15 cellular contexts compared by ENCODE assay signal in genomic region chr11:61704838-61705237, GRCh38. TPM values are rescaled to one million over a fixed set of nuclear protein-coding genes. Genes with fewer than 3 reads are reported as not detected.
DNase-seq lines count a peak whose midpoint lies in the region; ATAC-seq and TF ChIP-seq lines count a peak whose summit lies in the region.
"Had no signal": no experiment of that assay in that cellular context is flagged by ENCODE, and none has a peak within 500 bp of the region (broad histone marks: within the 10 kb centered on the region; RNA-seq: fewer than 3 reads in every experiment).

No MANE protein-coding gene starts in this region.

- no peak for TF ChIP-seq POLR2A in breast epithelium (IDR thresholded peaks at IDR 0.05)

- H3K4me1 ChIP-seq in GM23338 (ENCODE audit: insufficient read depth): no peaks in the 10 kb centered on the region; the same call in 1 of the 2 replicates
- H3K4me1 ChIP-seq in breast epithelium: peaks cover 0 to 13% of the 10 kb centered on the region in 2 donors
- H3K4me1 ChIP-seq: BE2C, HAP-1 had no signal

- no peaks in the 10 kb centered on the region for H3K79me2 ChIP-seq in GM23338 (replicated peaks; ENCODE audit: insufficient read depth)

- no peaks in the 10 kb centered on the region for H3K9me2 ChIP-seq in GM23338 (ENCODE audit: insufficient read depth)

- H3K27ac ChIP-seq in GM23338 (ENCODE audit: low read depth) (no peak overlapping the region), WERI-Rb-1 (no peak overlapping the region), breast epithelium (no peak overlapping the region)
- H3K27ac ChIP-seq: A549 had no signal

- H3K4me3 ChIP-seq in GM23338 (no peak overlapping the region), WERI-Rb-1 (ENCODE audit: low read depth, low read length) (no peak overlapping the region), breast epithelium (no peak overlapping the region)
- H3K4me3 ChIP-seq: A549, GM12878, HAP-1 had no signal

- H3K9me3 ChIP-seq in WERI-Rb-1 (ENCODE audit: severe bottlenecking): no peaks in the 10 kb centered on the region
- H3K9me3 ChIP-seq in breast epithelium: no peaks in the 10 kb centered on the region
- H3K9me3 ChIP-seq: A549, BE2C, Caco-2, HAP-1 had no signal

- no peak for DNase-seq in GM23338 (ENCODE audit: low spot score)
- DNase-seq in WERI-Rb-1: peak; percentile 37
- peak; percentile 62 for DNase-seq in left kidney (ENCODE audit: low read depth, low spot score)
- no peak for DNase-seq in breast epithelium (ENCODE audit: low spot score in 2 of 2)
- no peak for DNase-seq in DMS114 treated with DMSO at 0.1 percent for 48 hours (lab: John Stamatoyannopoulos, UW; ENCODE audit: unreplicated experiment)
- DNase-seq: BE2C; Caco-2; CD8-positive, alpha-beta memory T cell; DMS79; GOT3 had no signal

- H3K4me3 Mint-ChIP-seq in GM23338: no peak overlapping the region
- H3K4me3 Mint-ChIP-seq: CD8-positive, alpha-beta memory T cell had no signal

- H3K36me3 ChIP-seq in GM23338 (ENCODE audit: insufficient read depth) (no peaks in the 10 kb centered on the region), WERI-Rb-1 (no peaks in the 10 kb centered on the region), breast epithelium (no peaks in the 10 kb centered on the region)
- H3K36me3 ChIP-seq: BE2C, HAP-1 had no signal

- no peak overlapping the region; the same call in none of the 2 replicates for H3K27ac Mint-ChIP-seq in GM23338

- intact Hi-C loops in breast epithelium (cut with DNase I; ENCODE audit: low total_unique reads): no loop called here

- peaks cover 11% of the 10 kb centered on the region for H3K27me3 Mint-ChIP-seq in GM23338 (ENCODE audit: insufficient read depth, low read depth, poor library complexity)

- no peaks in the 10 kb centered on the region for H3F3A ChIP-seq in GM23338 (replicated peaks; ENCODE audit: low read depth)

- H3K27me3 ChIP-seq in GM23338 (ENCODE audit: insufficient read depth) (no peaks in the 10 kb centered on the region), WERI-Rb-1 (ENCODE audit: insufficient read depth, low read depth, severe bottlenecking) (peaks cover 16% of the 10 kb centered on the region), breast epithelium (no peaks in the 10 kb centered on the region)
- H3K27me3 ChIP-seq: BE2C had no signal

- no peak overlapping the region for H2AFZ ChIP-seq in GM23338

- H3K4me1 Mint-ChIP-seq in GM23338: peaks cover 27% of the 10 kb centered on the region

- H3K36me3 Mint-ChIP-seq in GM23338 (ENCODE audit: low read depth): no peaks in the 10 kb centered on the region
- H3K36me3 Mint-ChIP-seq: CD8-positive, alpha-beta memory T cell had no signal

- TF ChIP-seq CTCF in GM23338 (conservative IDR thresholded peaks at IDR 0.05; ENCODE audit: low read depth in 2 of 2) (no peak), WERI-Rb-1 (IDR thresholded peaks at IDR 0.05; ENCODE audit: low read depth, low read length) (no peak), breast epithelium (IDR thresholded peaks at IDR 0.05) (no peak)

- ATAC-seq in GM23338 (peak; percentile 15), HG03280 (IDR thresholded peaks at IDR 0.05; ENCODE audit: unreplicated experiment) (no peak)
- ATAC-seq: A549, GM12878, HepG2 had no signal

- H4K20me1 ChIP-seq in GM23338 (replicated peaks; ENCODE audit: insufficient read depth): no peaks in the 10 kb centered on the region

- no peaks in the 10 kb centered on the region for H3K9me3 Mint-ChIP-seq in GM23338
- H3K9me3 Mint-ChIP-seq: CD8-positive, alpha-beta memory T cell had no signal

- no peak overlapping the region for H3K4me2 ChIP-seq in GM23338
- H3K4me2 ChIP-seq: A549 had no signal

TF ChIP-seq in GM23338, 12 proteins besides CTCF, POLR2A, EP300 and RAD21 (continues in another document):
- no peak for TF ChIP-seq EZH2phosphoT487 (IDR thresholded peaks at IDR 0.05; ENCODE audit: unreplicated experiment)
- no peak for TF ChIP-seq NANOG (IDR thresholded peaks at IDR 0.05; ENCODE audit: borderline replicate concordance)
- TF ChIP-seq EZH2 (IDR thresholded peaks at IDR 0.05; ENCODE audit: low read depth, unreplicated experiment): no peak
- TF ChIP-seq ZNF114 (CRISPR knock-in tag; IDR thresholded peaks at IDR 0.05): no peak
- TF ChIP-seq JUNB (IDR thresholded peaks at IDR 0.05; ENCODE audit: unreplicated experiment): no peak
- TF ChIP-seq POLR2AphosphoS5 (IDR thresholded peaks at IDR 0.05; ENCODE audit: low read depth): no peak
- TF ChIP-seq, protein P1, sequence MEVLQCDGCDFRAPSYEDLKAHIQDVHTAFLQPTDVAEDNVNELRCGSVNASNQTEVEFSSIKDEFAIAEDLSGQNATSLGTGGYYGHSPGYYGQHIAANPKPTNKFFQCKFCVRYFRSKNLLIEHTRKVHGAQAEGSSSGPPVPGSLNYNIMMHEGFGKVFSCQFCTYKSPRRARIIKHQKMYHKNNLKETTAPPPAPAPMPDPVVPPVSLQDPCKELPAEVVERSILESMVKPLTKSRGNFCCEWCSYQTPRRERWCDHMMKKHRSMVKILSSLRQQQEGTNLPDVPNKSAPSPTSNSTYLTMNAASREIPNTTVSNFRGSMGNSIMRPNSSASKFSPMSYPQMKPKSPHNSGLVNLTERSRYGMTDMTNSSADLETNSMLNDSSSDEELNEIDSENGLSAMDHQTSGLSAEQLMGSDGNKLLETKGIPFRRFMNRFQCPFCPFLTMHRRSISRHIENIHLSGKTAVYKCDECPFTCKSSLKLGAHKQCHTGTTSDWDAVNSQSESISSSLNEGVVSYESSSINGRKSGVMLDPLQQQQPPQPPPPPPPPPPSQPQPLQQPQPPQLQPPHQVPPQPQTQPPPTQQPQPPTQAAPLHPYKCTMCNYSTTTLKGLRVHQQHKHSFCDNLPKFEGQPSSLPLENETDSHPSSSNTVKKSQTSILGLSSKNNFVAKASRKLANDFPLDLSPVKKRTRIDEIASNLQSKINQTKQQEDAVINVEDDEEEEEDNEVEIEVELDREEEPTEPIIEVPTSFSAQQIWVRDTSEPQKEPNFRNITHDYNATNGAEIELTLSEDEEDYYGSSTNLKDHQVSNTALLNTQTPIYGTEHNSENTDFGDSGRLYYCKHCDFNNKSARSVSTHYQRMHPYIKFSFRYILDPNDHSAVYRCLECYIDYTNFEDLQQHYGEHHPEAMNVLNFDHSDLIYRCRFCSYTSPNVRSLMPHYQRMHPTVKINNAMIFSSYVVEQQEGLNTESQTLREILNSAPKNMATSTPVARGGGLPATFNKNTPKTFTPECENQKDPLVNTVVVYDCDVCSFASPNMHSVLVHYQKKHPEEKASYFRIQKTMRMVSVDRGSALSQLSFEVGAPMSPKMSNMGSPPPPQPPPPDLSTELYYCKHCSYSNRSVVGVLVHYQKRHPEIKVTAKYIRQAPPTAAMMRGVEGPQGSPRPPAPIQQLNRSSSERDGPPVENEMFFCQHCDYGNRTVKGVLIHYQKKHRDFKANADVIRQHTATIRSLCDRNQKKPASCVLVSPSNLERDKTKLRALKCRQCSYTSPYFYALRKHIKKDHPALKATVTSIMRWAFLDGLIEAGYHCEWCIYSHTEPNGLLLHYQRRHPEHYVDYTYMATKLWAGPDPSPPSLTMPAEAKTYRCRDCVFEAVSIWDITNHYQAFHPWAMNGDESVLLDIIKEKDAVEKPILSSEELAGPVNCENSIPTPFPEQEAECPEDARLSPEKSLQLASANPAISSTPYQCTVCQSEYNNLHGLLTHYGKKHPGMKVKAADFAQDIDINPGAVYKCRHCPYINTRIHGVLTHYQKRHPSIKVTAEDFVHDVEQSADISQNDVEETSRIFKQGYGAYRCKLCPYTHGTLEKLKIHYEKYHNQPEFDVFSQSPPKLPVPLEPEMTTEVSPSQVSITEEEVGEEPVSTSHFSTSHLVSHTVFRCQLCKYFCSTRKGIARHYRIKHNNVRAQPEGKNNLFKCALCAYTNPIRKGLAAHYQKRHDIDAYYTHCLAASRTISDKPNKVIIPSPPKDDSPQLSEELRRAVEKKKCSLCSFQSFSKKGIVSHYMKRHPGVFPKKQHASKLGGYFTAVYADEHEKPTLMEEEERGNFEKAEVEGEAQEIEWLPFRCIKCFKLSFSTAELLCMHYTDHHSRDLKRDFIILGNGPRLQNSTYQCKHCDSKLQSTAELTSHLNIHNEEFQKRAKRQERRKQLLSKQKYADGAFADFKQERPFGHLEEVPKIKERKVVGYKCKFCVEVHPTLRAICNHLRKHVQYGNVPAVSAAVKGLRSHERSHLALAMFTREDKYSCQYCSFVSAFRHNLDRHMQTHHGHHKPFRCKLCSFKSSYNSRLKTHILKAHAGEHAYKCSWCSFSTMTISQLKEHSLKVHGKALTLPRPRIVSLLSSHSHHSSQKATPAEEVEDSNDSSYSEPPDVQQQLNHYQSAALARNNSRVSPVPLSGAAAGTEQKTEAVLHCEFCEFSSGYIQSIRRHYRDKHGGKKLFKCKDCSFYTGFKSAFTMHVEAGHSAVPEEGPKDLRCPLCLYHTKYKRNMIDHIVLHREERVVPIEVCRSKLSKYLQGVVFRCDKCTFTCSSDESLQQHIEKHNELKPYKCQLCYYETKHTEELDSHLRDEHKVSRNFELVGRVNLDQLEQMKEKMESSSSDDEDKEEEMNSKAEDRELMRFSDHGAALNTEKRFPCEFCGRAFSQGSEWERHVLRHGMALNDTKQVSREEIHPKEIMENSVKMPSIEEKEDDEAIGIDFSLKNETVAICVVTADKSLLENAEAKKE (CRISPR knock-in tag; IDR thresholded peaks at IDR 0.05): no peak
- no peak for TF ChIP-seq ETS1 (IDR thresholded peaks at IDR 0.05)
- TF ChIP-seq STAT1 (IDR thresholded peaks at IDR 0.05; ENCODE audit: unreplicated experiment): no peak

RNA-seq across cellular contexts. Expression of gene DAGLA, which starts 24.6 kb away (rescaled TPM):
- total RNA-seq in GM23338 (2014; rRNA removed; shearing (Covaris generic)): 1.3 and 2.5 TPM in 2 replicates
- 0.52 and 0.55 TPM in 2 replicates for polyA plus RNA-seq in GM23338 (2016; fragmentation: Nextera tagmentation; extraction: Ambion mirVana)
- total RNA-seq in breast epithelium: 1 to 10 TPM; 2.4 to 4.5 (median 3.3) TPM
- polyA plus RNA-seq: CD8-positive, alpha-beta memory T cell; GM12878 had no signal

RNA-seq across cellular contexts. Expression of gene MYRF, which starts 47.6 kb away (rescaled TPM):
- total RNA-seq in GM23338 (2014; rRNA removed; shearing (Covaris generic)): 5.0 and 5.5 TPM in 2 replicates
- 1.9 and 2.2 TPM in 2 replicates for polyA plus RNA-seq in GM23338 (2016; fragmentation: Nextera tagmentation; extraction: Ambion mirVana)
- 1 to 10 TPM in 1 of 3 donors, under 1 TPM in 2; 0.32 to 6.9 (median 0.66) TPM for total RNA-seq in breast epithelium

Comparison
In these comparisons a context has a peak if more than half of its experiments do, and no peak if none do; other contexts are left out.
1. DNase-seq: peak in WERI-Rb-1 (single experiment) and left kidney (single experiment); none in GM23338 (single experiment), breast epithelium (0 of 2) and DMS114 treated with DMSO at 0.1 percent for 48 hours (single experiment).